In genomic region chr14:30949651-30950050, GRCh38 we compare ENCODE assay signal across 26 cellular contexts.
"Had no signal": no experiment of that assay in that cellular context is flagged by ENCODE, and none has a peak within 500 bp of the region (broad histone marks: within the 10 kb centered on the region; RNA-seq: fewer than 3 reads in every experiment).

No MANE protein-coding gene starts in this region.

- H3K27ac Mint-ChIP-seq: nephron, neural progenitor cell, progenitor cell of endocrine pancreas, type B pancreatic cell had no signal

- H3K4me1 Mint-ChIP-seq: endodermal cell; nephron; neural progenitor cell; stimulated activated effector memory CD8-positive, alpha-beta T cell treated with anti-CD3 and anti-CD28 coated beads, Interleukin-12 subunit alpha, Interleukin-12 subunit beta, amount 100 ng/mL, for 72 hours had no signal

- H3K9me3 Mint-ChIP-seq: endodermal cell; naive thymus-derived CD4-positive, alpha-beta T cell; nephron; neural progenitor cell; stimulated activated effector memory CD8-positive, alpha-beta T cell treated with anti-CD3 and anti-CD28 coated beads, Interleukin-12 subunit alpha, Interleukin-12 subunit beta, amount 100 ng/mL, for 72 hours; type B pancreatic cell had no signal

- H3K27me3 Mint-ChIP-seq: naive thymus-derived CD4-positive, alpha-beta T cell; progenitor cell of endocrine pancreas; type B pancreatic cell had no signal

- ATAC-seq: heart right ventricle; left cardiac atrium; left lung; naive thymus-derived CD4-positive, alpha-beta T cell; stimulated activated effector memory CD8-positive, alpha-beta T cell treated with anti-CD3 and anti-CD28 coated beads, Interleukin-12 subunit alpha, Interleukin-12 subunit beta, amount 100 ng/mL, for 72 hours; stimulated activated naive CD8-positive, alpha-beta T cell treated with anti-CD3 and anti-CD28 coated beads, Interleukin-15, Interleukin-2, amounts not matched to agents 100 U/mL and 50 U/mL, for 24 hours had no signal

- H3K4me3 Mint-ChIP-seq: endodermal cell; naive thymus-derived CD4-positive, alpha-beta T cell; nephron; neural progenitor cell; stimulated activated effector memory CD8-positive, alpha-beta T cell treated with anti-CD3 and anti-CD28 coated beads, Interleukin-12 subunit alpha, Interleukin-12 subunit beta, amount 100 ng/mL, for 72 hours; type B pancreatic cell had no signal

- DNase-seq: cortex of kidney; effector CD8-positive, alpha-beta T cell; endodermal cell; foreskin melanocyte; glutamatergic neuron; heart right ventricle; hippocampal formation; left cardiac atrium; left lung; mammary epithelial cell; mesendoderm; midbrain; naive thymus-derived CD4-positive, alpha-beta T cell; sigmoid colon; stimulated activated CD4-positive, alpha-beta T cell treated with anti-CD3 and anti-CD28 coated beads, Interleukin-2, amount 100 ng/mL, for 24 hours; stimulated activated CD4-positive, alpha-beta T cell treated with anti-CD3 and anti-CD28 coated beads, Interleukin-4, amount 100 ng/mL, for 24 hours; stimulated activated naive CD8-positive, alpha-beta T cell treated with anti-CD3 and anti-CD28 coated beads, Interleukin-15, Interleukin-2, amounts not matched to agents 100 U/mL and 50 U/mL, for 24 hours; substantia nigra; testis; tibial artery had no signal

- H3K4me3 ChIP-seq: esophagus muscularis mucosa, heart right ventricle, left lung, neural progenitor cell, sigmoid colon, testis, tibial artery had no signal
